ENCODE assay signal across 37 cellular contexts in the genomic region with DNA sequence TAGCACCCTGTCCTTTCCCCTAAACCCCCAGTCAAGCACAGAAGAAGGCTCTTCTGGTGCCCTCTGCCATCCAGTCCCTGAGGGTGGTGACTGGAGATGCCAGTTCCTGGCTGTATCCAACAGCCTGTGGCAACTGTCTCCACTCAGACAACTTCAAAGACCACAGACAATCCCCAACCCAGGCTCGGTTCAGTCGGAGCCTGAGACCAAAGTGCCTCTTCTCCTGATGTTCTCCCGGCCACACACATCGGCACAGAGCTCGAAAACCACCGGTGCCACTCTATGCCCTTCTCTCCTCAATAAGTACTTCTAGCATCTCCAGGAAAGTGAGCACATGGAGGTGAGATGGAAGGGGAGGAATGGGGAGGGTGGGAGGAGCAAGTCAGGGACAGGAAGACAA. TPM values are rescaled to one million over a fixed set of nuclear protein-coding genes. Genes with fewer than 3 reads are reported as not detected.
"Had no signal": no experiment of that assay in that cellular context is flagged by ENCODE, and none has a peak within 500 bp of the region (broad histone marks: within the 10 kb centered on the region; RNA-seq: fewer than 3 reads in every experiment).

No MANE protein-coding gene starts in this region.

- ATAC-seq: activated CD8-positive, alpha-beta T cell treated with anti-CD3 and anti-CD28 coated beads for 36 hours; activated naive CD4-positive, alpha-beta T cell treated with anti-CD3 and anti-CD28 coated beads, Interleukin-2, amount 50 U/mL, for 72 hours; activated T-cell treated with anti-CD3 and anti-CD28 coated beads, Interleukin-2, amount 50 U/mL, for 4 hours; activated T-cell treated with anti-CD3 and anti-CD28 coated beads, Interleukin-2, amount 50 U/mL, for 72 hours; activated T-helper 17 cell treated with anti-CD3 and anti-CD28 coated beads, Interleukin-2, amount 50 U/mL, for 72 hours; body of pancreas had no signal

- H3K27ac ChIP-seq: adrenal gland, body of pancreas, brain microvascular endothelial cell, breast epithelium, VCaP had no signal

- H3K4me1 ChIP-seq: adrenal gland, body of pancreas, breast epithelium had no signal

- H3K4me3 ChIP-seq: adrenal gland, body of pancreas, breast epithelium had no signal

- H3K27me3 ChIP-seq: adrenal gland, body of pancreas, brain microvascular endothelial cell, breast epithelium had no signal

- H3K36me3 Mint-ChIP-seq: activated CD4-positive, alpha-beta memory T cell treated with anti-CD3 and anti-CD28 coated beads for 36 hours; activated naive CD4-positive, alpha-beta T cell treated with anti-CD3 and anti-CD28 coated beads, Interleukin-2, amount 50 U/mL, for 72 hours; activated naive CD8-positive, alpha-beta T cell treated with anti-CD3 and anti-CD28 coated beads for 36 hours had no signal

- H3K9me3 Mint-ChIP-seq: activated B cell treated with CpG ODN at 0.5 μM for 24 hours; activated CD4-positive, alpha-beta memory T cell treated with anti-CD3 and anti-CD28 coated beads for 36 hours; activated CD4-positive, alpha-beta T cell treated with anti-CD3 and anti-CD28 coated beads, Interleukin-2, amount 10 ng/mL, durations not matched to agents 7 days and 5 days; activated CD8-positive, alpha-beta T cell treated with anti-CD3 and anti-CD28 coated beads for 36 hours; activated naive CD8-positive, alpha-beta T cell treated with anti-CD3 and anti-CD28 coated beads for 36 hours; activated T-cell treated with anti-CD3 and anti-CD28 coated beads, Interleukin-2, amount 50 U/mL, for 4 hours; activated T-cell treated with anti-CD3 and anti-CD28 coated beads, Interleukin-2, amount 50 U/mL, for 72 hours; activated T-helper 1 cell treated with anti-CD3 and anti-CD28 coated beads, Interleukin-12 subunit alpha, Interleukin-12 subunit beta, Interleukin-2, Interleukin-4 antibody, amounts not matched to agents 30 ng/mL and 10 ng/mL and 1 ng/mL, durations not matched to agents 14 hours and 24 hours and 36 hours; activated T-helper 17 cell treated with anti-CD3 and anti-CD28 coated beads, Interleukin-2, amount 50 U/mL, for 72 hours; T-helper 1 cell treated with Interleukin-12 subunit alpha and Interleukin-12 subunit beta and Interleukin-4 antibody, amounts not matched to agents 30 μg/mL and 1 μg/mL, for 36 hours had no signal

- DNase-seq: activated B cell treated with CpG ODN at 0.5 μM for 24 hours; activated CD4-positive, alpha-beta memory T cell treated with anti-CD3 and anti-CD28 coated beads for 36 hours; activated CD4-positive, alpha-beta T cell treated with anti-CD3 and anti-CD28 coated beads for 4 hours; activated CD4-positive, alpha-beta T cell treated with anti-CD3 and anti-CD28 coated beads, Interleukin-2, amount 10 ng/mL, durations not matched to agents 7 days and 5 days; activated CD4-positive, CD25-positive, alpha-beta regulatory T cell treated with anti-CD3 and anti-CD28 coated beads, Interleukin-2, amount 50 U/mL, for 72 hours; activated CD8-positive, alpha-beta memory T cell treated with anti-CD3 and anti-CD28 coated beads, Interleukin-2, amount 50 U/mL, for 4 hours; activated CD8-positive, alpha-beta T cell treated with anti-CD3 and anti-CD28 coated beads for 36 hours; activated effector memory CD4-positive, alpha-beta T cell treated with anti-CD3 and anti-CD28 coated beads, Interleukin-2, amount 50 U/mL, for 16 hours; activated gamma-delta T cell treated with Interleukin-2 at 50 U/mL for 16 hours; activated naive CD4-positive, alpha-beta T cell; activated naive CD4-positive, alpha-beta T cell treated with anti-CD3 and anti-CD28 coated beads for 36 hours; activated naive CD4-positive, alpha-beta T cell treated with anti-CD3 and anti-CD28 coated beads, Interleukin-2, amount 50 U/mL, for 16 hours; activated naive CD8-positive, alpha-beta T cell treated with anti-CD3 and anti-CD28 coated beads for 36 hours; activated T-cell treated with anti-CD3 and anti-CD28 coated beads for 4 hours; activated T-cell treated with anti-CD3 and anti-CD28 coated beads, Interleukin-2, amount 50 U/mL, for 1 hour; activated T-cell treated with anti-CD3 and anti-CD28 coated beads, Interleukin-2, amount 50 U/mL, for 4 hours; activated T-cell treated with anti-CD3 and anti-CD28 coated beads, Interleukin-2, amount 50 U/mL, for 72 hours; adrenal gland; amniotic stem cell; aorta; body of pancreas; brain microvascular endothelial cell; central memory CD4-positive, alpha-beta T cell; SW 1271; T-helper 1 cell; T-helper 2 cell; T-helper 9 cell had no signal

- H3K36me3 ChIP-seq: adrenal gland, brain microvascular endothelial cell, breast epithelium had no signal

- H3K9me3 ChIP-seq: adrenal gland, body of pancreas, breast epithelium had no signal

- H3K27me3 Mint-ChIP-seq: activated CD4-positive, alpha-beta T cell treated with anti-CD3 and anti-CD28 coated beads, Interleukin-2, amount 10 ng/mL, durations not matched to agents 7 days and 5 days had no signal

- H3K4me3 Mint-ChIP-seq: activated B cell treated with CpG ODN at 0.5 μM for 24 hours; activated CD4-positive, alpha-beta memory T cell treated with anti-CD3 and anti-CD28 coated beads for 36 hours; activated CD4-positive, alpha-beta T cell treated with anti-CD3 and anti-CD28 coated beads, Interleukin-2, amount 10 ng/mL, durations not matched to agents 7 days and 5 days; activated CD8-positive, alpha-beta T cell treated with anti-CD3 and anti-CD28 coated beads for 36 hours; activated naive CD4-positive, alpha-beta T cell treated with anti-CD3 and anti-CD28 coated beads for 36 hours; activated naive CD8-positive, alpha-beta T cell treated with anti-CD3 and anti-CD28 coated beads for 36 hours; activated T-cell treated with anti-CD3 and anti-CD28 coated beads, Interleukin-2, amount 50 U/mL, for 4 hours; activated T-cell treated with anti-CD3 and anti-CD28 coated beads, Interleukin-2, amount 50 U/mL, for 72 hours; activated T-helper 1 cell treated with anti-CD3 and anti-CD28 coated beads, Interleukin-12 subunit alpha, Interleukin-12 subunit beta, Interleukin-2, Interleukin-4 antibody, amounts not matched to agents 30 ng/mL and 10 ng/mL and 1 ng/mL, durations not matched to agents 14 hours and 24 hours and 36 hours; activated T-helper 17 cell treated with anti-CD3 and anti-CD28 coated beads, Interleukin-2, amount 50 U/mL, for 72 hours; T-helper 1 cell treated with Interleukin-12 subunit alpha and Interleukin-12 subunit beta and Interleukin-4 antibody, amounts not matched to agents 30 μg/mL and 1 μg/mL, for 36 hours; T-helper 2 cell treated with Interferon-gamma antibody and Interleukin-4, amounts not matched to agents 5 μg/mL and 100 μg/mL, for 36 hours had no signal

- H3K4me1 Mint-ChIP-seq: activated B cell treated with CpG ODN at 0.5 μM for 24 hours; activated CD4-positive, alpha-beta T cell treated with anti-CD3 and anti-CD28 coated beads, Interleukin-2, amount 10 ng/mL, durations not matched to agents 7 days and 5 days; activated naive CD8-positive, alpha-beta T cell treated with anti-CD3 and anti-CD28 coated beads for 36 hours; activated T-helper 17 cell treated with anti-CD3 and anti-CD28 coated beads, Interleukin-2, amount 50 U/mL, for 72 hours had no signal

- H3K27ac Mint-ChIP-seq: activated B cell treated with CpG ODN at 0.5 μM for 24 hours; activated CD4-positive, alpha-beta memory T cell treated with anti-CD3 and anti-CD28 coated beads for 36 hours; activated CD4-positive, alpha-beta T cell treated with anti-CD3 and anti-CD28 coated beads, Interleukin-2, amount 10 ng/mL, durations not matched to agents 7 days and 5 days; activated CD8-positive, alpha-beta T cell treated with anti-CD3 and anti-CD28 coated beads for 36 hours; activated naive CD4-positive, alpha-beta T cell treated with anti-CD3 and anti-CD28 coated beads for 36 hours; activated naive CD4-positive, alpha-beta T cell treated with anti-CD3 and anti-CD28 coated beads, Interleukin-2, amount 50 U/mL, for 72 hours; activated naive CD8-positive, alpha-beta T cell treated with anti-CD3 and anti-CD28 coated beads for 36 hours; activated T-cell treated with anti-CD3 and anti-CD28 coated beads, Interleukin-2, amount 50 U/mL, for 72 hours; activated T-helper 1 cell treated with anti-CD3 and anti-CD28 coated beads, Interleukin-12 subunit alpha, Interleukin-12 subunit beta, Interleukin-2, Interleukin-4 antibody, amounts not matched to agents 30 ng/mL and 10 ng/mL and 1 ng/mL, durations not matched to agents 14 hours and 24 hours and 36 hours; activated T-helper 17 cell treated with anti-CD3 and anti-CD28 coated beads, Interleukin-2, amount 50 U/mL, for 72 hours; T-helper 1 cell treated with Interleukin-12 subunit alpha and Interleukin-12 subunit beta and Interleukin-4 antibody, amounts not matched to agents 30 μg/mL and 1 μg/mL, for 36 hours; T-helper 2 cell treated with Interferon-gamma antibody and Interleukin-4, amounts not matched to agents 5 μg/mL and 100 μg/mL, for 36 hours had no signal

RNA-seq across cellular contexts. Expression of gene HMGB4, which starts 39.6 kb away (rescaled TPM):
- total RNA-seq: activated B cell treated with CpG ODN at 0.5 μM for 24 hours; activated CD4-positive, alpha-beta memory T cell treated with anti-CD3 and anti-CD28 coated beads for 36 hours; activated CD4-positive, alpha-beta T cell treated with anti-CD3 and anti-CD28 coated beads, Interleukin-2, amount 10 ng/mL, durations not matched to agents 7 days and 5 days; activated CD8-positive, alpha-beta memory T cell treated with anti-CD3 and anti-CD28 coated beads for 36 hours; activated CD8-positive, alpha-beta T cell treated with anti-CD3 and anti-CD28 coated beads for 36 hours; activated naive CD4-positive, alpha-beta T cell treated with anti-CD3 and anti-CD28 coated beads for 36 hours; activated naive CD4-positive, alpha-beta T cell treated with anti-CD3 and anti-CD28 coated beads, Interleukin-2, amount 50 U/mL, for 72 hours; activated naive CD8-positive, alpha-beta T cell treated with anti-CD3 and anti-CD28 coated beads for 36 hours; activated T-cell treated with anti-CD3 and anti-CD28 coated beads, Interleukin-2, amount 50 U/mL, for 4 hours; activated T-cell treated with anti-CD3 and anti-CD28 coated beads, Interleukin-2, amount 50 U/mL, for 72 hours; activated T-helper 1 cell treated with anti-CD3 and anti-CD28 coated beads, Interleukin-12 subunit alpha, Interleukin-12 subunit beta, Interleukin-2, Interleukin-4 antibody, amounts not matched to agents 30 ng/mL and 10 ng/mL and 1 ng/mL, durations not matched to agents 14 hours and 24 hours and 36 hours; activated T-helper 17 cell treated with anti-CD3 and anti-CD28 coated beads, Interleukin-2, amount 50 U/mL, for 72 hours; adrenal gland; aorta; astrocyte; body of pancreas; breast epithelium; cardiac septum had no signal
- polyA plus RNA-seq: adrenal gland, aorta had no signal
